8 cellular contexts compared by ENCODE assay signal in genomic region chr15:36579792-36580431, GRCh38. TPM values are rescaled to one million over a fixed set of nuclear protein-coding genes. Genes with fewer than 3 reads are reported as not detected.
DNase-seq lines count a peak whose midpoint lies in the region; ATAC-seq and TF ChIP-seq lines count a peak whose summit lies in the region.

No MANE protein-coding gene starts in this region.

- peak overlapping the region; percentile 39 for H2BK120ac ChIP-seq in mesenchymal stem cell (ENCODE audit: low read depth, low read length)

- no peaks in the 10 kb centered on the region for H3K9me3 ChIP-seq in mesenchymal stem cell (ENCODE audit: control insufficient read depth, low read length)

- H3K36me3 ChIP-seq in mesenchymal stem cell (ENCODE audit: control insufficient read depth in 1 of 2, insufficient read depth in 2 of 2, low read depth in 1 of 2, low read length in 2 of 2) = no peaks in the 10 kb centered on the region

- H3K4ac ChIP-seq in mesenchymal stem cell (ENCODE audit: low read depth in 1 of 2, low read length in 2 of 2) = peak overlapping the region; percentile 8 to 67

- no peak for DNase-seq in activated CD4-positive, CD25-positive, alpha-beta regulatory T cell treated with anti-CD3 and anti-CD28 coated beads, Interleukin-2, amount 50 U/mL, for 72 hours
- DNase-seq in RPMI7951 (ENCODE audit: low read depth) (peak; percentile 47), choroid plexus epithelial cell (ENCODE audit: low read depth) (peak; percentile 28), mesenchymal stem cell (no peak), substantia nigra (lab: John Stamatoyannopoulos, UW) (peak in 27 of 49 donors; percentile 16 to 76 (median 52)), cerebellar cortex (ENCODE audit: low spot score) (no peak)

- no peak overlapping the region for H3K27ac ChIP-seq in mesenchymal stem cell (ENCODE audit: low read length, poor library complexity, severe bottlenecking)
- peak overlapping the region; percentile 87 for H3K27ac ChIP-seq in substantia nigra (ENCODE audit: low read depth, low read length, poor library complexity, severe bottlenecking)

- H3K4me3 ChIP-seq in choroid plexus epithelial cell (ENCODE audit: low read depth, low read length) = peak overlapping the region; percentile 90
- H3K4me3 ChIP-seq in mesenchymal stem cell (ENCODE audit: insufficient read depth in 1 of 2, low read depth in 1 of 2, low read length in 2 of 2) = peak overlapping the region; percentile 63 to 94

- H3K27me3 ChIP-seq in mesenchymal stem cell (ENCODE audit: control insufficient read depth in 1 of 2, insufficient read depth in 1 of 2, low read length in 2 of 2) = no peaks in the 10 kb centered on the region

- peak; percentile 5 for TF ChIP-seq CTCF in choroid plexus epithelial cell (conservative IDR thresholded peaks at IDR 0.05; ENCODE audit: low read depth, low read length)

- no peak overlapping the region for H2BK12ac ChIP-seq in mesenchymal stem cell (ENCODE audit: low read length in 2 of 2)

- H4K8ac ChIP-seq in mesenchymal stem cell (ENCODE audit: low read length) = peak overlapping the region; percentile 84

- H3K4me1 ChIP-seq in mesenchymal stem cell (ENCODE audit: control insufficient read depth, insufficient read depth, low read depth, low read length) = peaks cover 3% of the 10 kb centered on the region

- H4K91ac ChIP-seq in mesenchymal stem cell (ENCODE audit: low read length) = peak overlapping the region; percentile 55

- peak overlapping the region in 1 of 2 experiments; percentile 8 for H3K14ac ChIP-seq in mesenchymal stem cell (ENCODE audit: low read length in 2 of 2)

- H3K9ac ChIP-seq in mesenchymal stem cell (ENCODE audit: low read length) = peak overlapping the region; percentile 98

- peak overlapping the region; percentile 51 for H3K4me2 ChIP-seq in mesenchymal stem cell (ENCODE audit: low read length, poor library complexity, severe bottlenecking)

- H3K23ac ChIP-seq in mesenchymal stem cell (ENCODE audit: low read length in 2 of 2) = no peak overlapping the region

- peaks cover 9% of the 10 kb centered on the region for H3K79me1 ChIP-seq in mesenchymal stem cell (replicated peaks; ENCODE audit: low read length, poor library complexity, severe bottlenecking)

- no peak overlapping the region for H2BK5ac ChIP-seq in mesenchymal stem cell (ENCODE audit: low read depth, low read length, poor library complexity, severe bottlenecking)

- peak; percentile 9 to 21 for ATAC-seq in activated CD4-positive, CD25-positive, alpha-beta regulatory T cell treated with anti-CD3 and anti-CD28 coated beads, Interleukin-2, amount 50 U/mL, for 24 hours
- peak; percentile 27 for ATAC-seq in HG02870 (IDR thresholded peaks at IDR 0.05; ENCODE audit: unreplicated experiment)

- peak overlapping the region; percentile 14 for H2AFZ ChIP-seq in mesenchymal stem cell (ENCODE audit: low read depth, low read length)

- H2BK15ac ChIP-seq in mesenchymal stem cell (ENCODE audit: low read depth, poor library complexity, severe bottlenecking) = no peak overlapping the region

- WGBS in mesenchymal stem cell = 69% methylated on average over 17 of the region's 17 CpGs

- H2AK5ac ChIP-seq in mesenchymal stem cell (ENCODE audit: low read length, severe bottlenecking) = no peak overlapping the region

- peak overlapping the region; percentile 44 to 59 for H3K18ac ChIP-seq in mesenchymal stem cell (ENCODE audit: low read depth in 1 of 2, low read length in 2 of 2)

RNA-seq across cellular contexts. Expression of gene CDIN1, which starts 0.5 kb away (rescaled TPM):
- total RNA-seq in RPMI7951 (2014; rRNA removed; shearing (Covaris generic)) = 15.0 and 22.1 TPM in 2 replicates
- polyA plus RNA-seq in mesenchymal stem cell (2013, experiment 1 of 2) = 8.1 TPM
- polyA plus RNA-seq in mesenchymal stem cell (2013, experiment 2 of 2) = 9.5 TPM

Comparison
In these comparisons a context has a peak if more than half of its experiments do, and no peak if none do; other contexts are left out.
1. DNase-seq: peak in RPMI7951 (single experiment), choroid plexus epithelial cell (single experiment) and substantia nigra (27 of 49); none in activated CD4-positive, CD25-positive, alpha-beta regulatory T cell treated with anti-CD3 and anti-CD28 coated beads, Interleukin-2, amount 50 U/mL, for 72 hours (single experiment), mesenchymal stem cell (single experiment) and cerebellar cortex (single experiment).